8 cellular contexts compared by ENCODE assay signal in the genomic region with DNA sequence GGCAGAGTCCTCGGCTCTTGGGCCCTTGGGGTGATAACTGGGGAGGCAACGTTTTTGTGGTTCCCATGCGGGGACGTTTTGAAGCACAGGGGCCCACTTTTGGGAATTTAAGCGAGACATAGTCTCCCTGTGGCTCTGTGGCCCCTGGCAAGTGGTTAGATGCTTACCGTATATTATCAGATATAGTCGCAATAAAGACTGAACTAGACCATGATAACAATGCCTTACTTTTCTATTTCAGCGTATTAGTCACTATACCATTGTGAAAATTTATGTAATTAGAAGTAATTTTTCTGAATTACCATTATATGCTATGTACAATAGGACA. TPM values are rescaled to one million over a fixed set of nuclear protein-coding genes. Genes with fewer than 3 reads are reported as not detected.
DNase-seq lines count a peak whose midpoint lies in the region; ATAC-seq and TF ChIP-seq lines count a peak whose summit lies in the region.

No MANE protein-coding gene starts in this region.

- no peak for ATAC-seq in right cardiac atrium
- no peak for ATAC-seq in HG02798 (IDR thresholded peaks at IDR 0.05; ENCODE audit: poor library complexity, unreplicated experiment)
- no peak for ATAC-seq in HG02938 (IDR thresholded peaks at IDR 0.05; ENCODE audit: unreplicated experiment)

- peak overlapping the region; percentile 85 for H3K27ac Mint-ChIP-seq in T-helper 2 cell treated with Interferon-gamma antibody and Interleukin-4, amounts not matched to agents 5 μg/mL and 100 μg/mL, for 36 hours

- H3K4me1 ChIP-seq in right cardiac atrium (ENCODE audit: control insufficient read depth, insufficient read depth, low read length), result peaks cover 5% of the 10 kb centered on the region
- H3K4me1 ChIP-seq in stomach smooth muscle (ENCODE audit: control insufficient read depth, insufficient read depth, low read length), result peaks cover 20% of the 10 kb centered on the region

- no peak for DNase-seq in T-helper 2 cell treated with Interferon-gamma antibody and Interleukin-4, amounts not matched to agents 5 μg/mL and 100 μg/mL, for 36 hours (ENCODE audit: low spot score)
- DNase-seq in T-helper 2 cell (no peak), right cardiac atrium (no peak), activated gamma-delta T cell treated with Interleukin-2 at 50 U/mL for 16 hours (no peak)

- no peaks in the 10 kb centered on the region for H3K9me3 ChIP-seq in SU-DHL-6 (ENCODE audit: insufficient read depth, low read length)
- no peaks in the 10 kb centered on the region for H3K9me3 ChIP-seq in right cardiac atrium (ENCODE audit: control insufficient read depth, low read length)
- no peaks in the 10 kb centered on the region for H3K9me3 ChIP-seq in stomach smooth muscle (ENCODE audit: control insufficient read depth in 2 of 2, low read length in 2 of 2)

- peak overlapping the region; percentile 71 for H3K4me2 ChIP-seq in SU-DHL-6 (ENCODE audit: low read depth, low read length, poor library complexity, severe bottlenecking)

- H3K79me2 ChIP-seq in SU-DHL-6 (ENCODE audit: insufficient read depth, low read length), result no peaks in the 10 kb centered on the region

- H3K4me3 ChIP-seq in SU-DHL-6 (ENCODE audit: insufficient read depth, low read length, poor library complexity, severe bottlenecking), result peak overlapping the region; percentile 58
- H3K4me3 ChIP-seq in right cardiac atrium (ENCODE audit: low read length), result peak overlapping the region; percentile 69
- H3K4me3 ChIP-seq in stomach smooth muscle (ENCODE audit: low read length in 2 of 2), result peak overlapping the region; percentile 62 to 86

- H3K27me3 Mint-ChIP-seq in T-helper 2 cell treated with Interferon-gamma antibody and Interleukin-4, amounts not matched to agents 5 μg/mL and 100 μg/mL, for 36 hours (ENCODE audit: low read depth), result peaks cover 28% of the 10 kb centered on the region

- H3K4me3 Mint-ChIP-seq in T-helper 2 cell treated with Interferon-gamma antibody and Interleukin-4, amounts not matched to agents 5 μg/mL and 100 μg/mL, for 36 hours, result peak overlapping the region; percentile 94

- under 1% methylated on average over 8 of the region's 8 CpGs for WGBS in right cardiac atrium

- H3K9me2 ChIP-seq in SU-DHL-6 (replicated peaks; ENCODE audit: insufficient read depth, low read length), result no peaks in the 10 kb centered on the region

- no peaks in the 10 kb centered on the region for H4K20me1 ChIP-seq in SU-DHL-6 (ENCODE audit: low read depth, low read length)

- no peaks in the 10 kb centered on the region for H3F3A ChIP-seq in SU-DHL-6 (ENCODE audit: insufficient read depth)

- no peaks in the 10 kb centered on the region for H3K36me3 Mint-ChIP-seq in T-helper 2 cell treated with Interferon-gamma antibody and Interleukin-4, amounts not matched to agents 5 μg/mL and 100 μg/mL, for 36 hours (ENCODE audit: low read depth)

- intact Hi-C loops in right cardiac atrium (cut with DNase I), result no loop called here

- H3K9ac ChIP-seq in SU-DHL-6 (ENCODE audit: low read length), result peak overlapping the region; percentile 58
- H3K9ac ChIP-seq in stomach smooth muscle (ENCODE audit: low read length in 2 of 2), result peak overlapping the region; percentile 65 to 79

- peak overlapping the region; percentile 94 for H2AFZ ChIP-seq in SU-DHL-6 (ENCODE audit: low read depth, low read length, severe bottlenecking)

- TF ChIP-seq CTCF in SU-DHL-6 (IDR thresholded peaks at IDR 0.05; ENCODE audit: insufficient read depth, low read length, poor library complexity, severe bottlenecking), result no peak

- H3K4me1 Mint-ChIP-seq in T-helper 2 cell treated with Interferon-gamma antibody and Interleukin-4, amounts not matched to agents 5 μg/mL and 100 μg/mL, for 36 hours (ENCODE audit: low read depth), result peaks cover 24% of the 10 kb centered on the region

- H3K27ac ChIP-seq in SU-DHL-6 (ENCODE audit: low read depth, low read length) (no peak overlapping the region), right cardiac atrium (ENCODE audit: low read length) (peak overlapping the region; percentile 88), stomach smooth muscle (ENCODE audit: low read length) (peak overlapping the region; percentile 77)

- H3K36me3 ChIP-seq in SU-DHL-6 (ENCODE audit: low read length), result no peaks in the 10 kb centered on the region
- no peaks in the 10 kb centered on the region for H3K36me3 ChIP-seq in stomach smooth muscle (ENCODE audit: control insufficient read depth in 2 of 2, insufficient read depth in 2 of 2, low read length in 2 of 2)

- H3K9me3 Mint-ChIP-seq in T-helper 2 cell treated with Interferon-gamma antibody and Interleukin-4, amounts not matched to agents 5 μg/mL and 100 μg/mL, for 36 hours, result no peaks in the 10 kb centered on the region

- H3K27me3 ChIP-seq in SU-DHL-6 (ENCODE audit: low read length) (no peaks in the 10 kb centered on the region), right cardiac atrium (ENCODE audit: control insufficient read depth, insufficient read depth) (no peaks in the 10 kb centered on the region), stomach smooth muscle (ENCODE audit: control insufficient read depth in 1 of 2, insufficient read depth in 2 of 2, low read length in 2 of 2) (no peaks in the 10 kb centered on the region)

RNA-seq across cellular contexts. Expression of a gene that starts 0.5 kb away (rescaled TPM):
- total RNA-seq in right cardiac atrium, result 10 to 100 TPM; 26.7 to 39.7 (median 30.7) TPM
- polyA plus RNA-seq in right cardiac atrium, result 32.4 TPM

RNA-seq across cellular contexts. Expression of a gene that starts 53.3 kb away (rescaled TPM):
- total RNA-seq in right cardiac atrium, result 10 to 100 TPM in 3 of 4 donors, 1 to 10 TPM in 1; 7.1 to 13.7 (median 12.8) TPM
- polyA plus RNA-seq in right cardiac atrium, result 6.1 TPM
